1 cellular context compared by ENCODE assay signal in the genomic region with DNA sequence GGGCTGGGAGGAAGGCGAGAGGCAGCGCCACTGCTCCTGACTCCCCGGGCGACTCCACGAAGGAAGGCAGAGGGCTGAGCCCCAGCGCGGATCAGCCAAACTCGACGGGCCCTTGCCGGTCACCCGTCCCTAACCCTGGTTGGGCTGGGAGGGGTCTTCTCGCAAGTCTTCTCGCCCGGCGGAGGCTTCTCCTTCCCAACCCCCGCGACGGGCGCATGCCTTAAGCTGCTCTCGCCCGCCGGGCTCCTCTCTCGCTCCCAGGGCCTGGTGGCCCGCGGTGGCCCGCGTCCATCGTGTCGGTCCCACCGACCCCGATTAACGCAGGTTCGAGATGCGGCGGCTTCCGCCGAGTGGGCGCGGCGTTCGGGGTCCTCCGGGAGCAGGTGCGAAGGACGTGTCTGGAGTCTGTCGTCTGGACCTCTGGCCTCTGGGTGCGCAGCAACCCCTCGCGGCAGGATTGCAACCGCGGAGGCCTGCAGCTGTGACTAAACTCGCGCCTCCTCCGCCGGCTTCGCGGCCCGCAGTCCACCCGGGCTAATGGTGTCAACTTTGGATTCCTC.
TF ChIP-seq lines count a peak whose summit lies in the region.

No MANE protein-coding gene starts in this region.

TF ChIP-seq in SK-N-SH treated with all-trans-retinoic acid at 6 μM for 48 hours, 23 proteins besides CTCF, POLR2A, EP300 and RAD21 (continued from another document):
- no peak for TF ChIP-seq CSDC2 (CRISPR knock-in tag; IDR thresholded peaks at IDR 0.05)
TF ChIP-seq in SK-N-SH treated with all-trans-retinoic acid at 6 μM for 48 hours: peak in this region for 0.
